ENCODE assay signal across 17 cellular contexts in genomic region chr12:40236357-40236850, GRCh38. TPM values are rescaled to one million over a fixed set of nuclear protein-coding genes. Genes with fewer than 3 reads are reported as not detected.
DNase-seq lines count a peak whose midpoint lies in the region; ATAC-seq, FAIRE-seq and TF ChIP-seq lines count a peak whose summit lies in the region.
"Had no signal": no experiment of that assay in that cellular context is flagged by ENCODE, and none has a peak within 500 bp of the region (broad histone marks: within the 10 kb centered on the region; RNA-seq: fewer than 3 reads in every experiment).

No MANE protein-coding gene starts in this region.

- no peak for FAIRE-seq in RCC 7860 (lab: Jason Lieb, UNC)
- FAIRE-seq: A204.1 had no signal

- CTCF ChIA-PET in CD8-positive, alpha-beta T cell (lab: Charles Lee): no interaction called here

- H3K27ac Mint-ChIP-seq in CD8-positive, alpha-beta T cell: peak overlapping the region; percentile 75
- H3K27ac Mint-ChIP-seq in stimulated activated memory B cell treated with anti-CD40 and anti-IgM and Interleukin-4, amounts not matched to agents 10 μg/mL and 1 μg/mL and 100 μg/mL, for 72 hours: peak overlapping the region; percentile 1
- H3K27ac Mint-ChIP-seq: CD8-positive, alpha-beta memory T cell; IgD-negative memory B cell had no signal

- H3K36me3 Mint-ChIP-seq in CD8-positive, alpha-beta T cell: no peaks in the 10 kb centered on the region
- H3K36me3 Mint-ChIP-seq in stimulated activated memory B cell treated with anti-CD40 and anti-IgM and Interleukin-4, amounts not matched to agents 10 μg/mL and 1 μg/mL and 100 μg/mL, for 72 hours: peaks cover 59% of the 10 kb centered on the region
- H3K36me3 Mint-ChIP-seq: CD8-positive, alpha-beta memory T cell had no signal

- no peak overlapping the region for H3K9ac ChIP-seq in Karpas-422 (ENCODE audit: low read length)

- no peaks in the 10 kb centered on the region for H3K9me2 ChIP-seq in Karpas-422 (replicated peaks; ENCODE audit: insufficient read depth, low read length)

- no peak overlapping the region for H3K27ac ChIP-seq in CD8-positive, alpha-beta T cell (ENCODE audit: low read depth, low read length)
- H3K27ac ChIP-seq in Karpas-422 (ENCODE audit: low read length): no peak overlapping the region
- no peak overlapping the region for H3K27ac ChIP-seq in lower lobe of right lung
- H3K27ac ChIP-seq: C4-2B had no signal

- no peaks in the 10 kb centered on the region for H3K9me3 Mint-ChIP-seq in CD8-positive, alpha-beta T cell
- no peaks in the 10 kb centered on the region for H3K9me3 Mint-ChIP-seq in stimulated activated memory B cell treated with anti-CD40 and anti-IgM and Interleukin-4, amounts not matched to agents 10 μg/mL and 1 μg/mL and 100 μg/mL, for 72 hours
- H3K9me3 Mint-ChIP-seq: CD8-positive, alpha-beta memory T cell; IgD-negative memory B cell had no signal

- H3K27me3 ChIP-seq in CD8-positive, alpha-beta T cell (ENCODE audit: insufficient read depth, low read length): no peaks in the 10 kb centered on the region
- H3K27me3 ChIP-seq in Karpas-422 (ENCODE audit: low read length) (no peaks in the 10 kb centered on the region), lower lobe of right lung (ENCODE audit: low read depth) (no peaks in the 10 kb centered on the region)
- H3K27me3 ChIP-seq: BE2C had no signal

- no peak overlapping the region for H3K4me2 ChIP-seq in Karpas-422 (ENCODE audit: low read depth, low read length, poor library complexity, severe bottlenecking)

- intact Hi-C loops in CD8-positive, alpha-beta T cell (cut with DNase I, micrococcal nuclease): no loop called here
- intact Hi-C loops in lower lobe of right lung (cut with DNase I): no loop called here

- no peak for TF ChIP-seq CTCF in CD8-positive, alpha-beta T cell (IDR thresholded peaks at IDR 0.05)
- TF ChIP-seq CTCF in lower lobe of right lung (IDR thresholded peaks at IDR 0.05): no peak

- H3K36me3 ChIP-seq in CD8-positive, alpha-beta T cell (ENCODE audit: insufficient read depth, low read length): no peaks in the 10 kb centered on the region
- H3K36me3 ChIP-seq in Karpas-422 (ENCODE audit: insufficient read depth, low read length): no peaks in the 10 kb centered on the region
- peaks cover 75% of the 10 kb centered on the region for H3K36me3 ChIP-seq in lower lobe of right lung
- H3K36me3 ChIP-seq: BE2C had no signal

- no peak overlapping the region for H2AFZ ChIP-seq in Karpas-422 (ENCODE audit: low read length)

- H3K4me1 ChIP-seq in CD8-positive, alpha-beta T cell (ENCODE audit: insufficient read depth, low read length): no peaks in the 10 kb centered on the region
- H3K4me1 ChIP-seq in Karpas-422 (ENCODE audit: low read length) (peaks cover 15% of the 10 kb centered on the region), lower lobe of right lung (peaks cover 5% of the 10 kb centered on the region)
- H3K4me1 ChIP-seq: BE2C, Caco-2 had no signal

- no peaks in the 10 kb centered on the region for H3K9me3 ChIP-seq in CD8-positive, alpha-beta T cell (ENCODE audit: low read length)
- H3K9me3 ChIP-seq in Karpas-422 (ENCODE audit: low read length) (no peaks in the 10 kb centered on the region), lower lobe of right lung (no peaks in the 10 kb centered on the region)
- H3K9me3 ChIP-seq: BE2C, Caco-2 had no signal

- no peaks in the 10 kb centered on the region for H3K27me3 Mint-ChIP-seq in CD8-positive, alpha-beta T cell (ENCODE audit: low read depth)
- H3K27me3 Mint-ChIP-seq in stimulated activated memory B cell treated with anti-CD40 and anti-IgM and Interleukin-4, amounts not matched to agents 10 μg/mL and 1 μg/mL and 100 μg/mL, for 72 hours: no peaks in the 10 kb centered on the region
- H3K27me3 Mint-ChIP-seq: IgD-negative memory B cell had no signal

- POLR2A ChIA-PET in CD8-positive, alpha-beta T cell (lab: Charles Lee): no interaction called here

- no peak for ATAC-seq in CD8-positive, alpha-beta T cell
- ATAC-seq in lower lobe of right lung (peak; percentile 28 to 32), GM19467 (IDR thresholded peaks at IDR 0.05; ENCODE audit: unreplicated experiment) (no peak)
- ATAC-seq in stimulated activated memory B cell treated with anti-CD40 and anti-IgM and Interleukin-4, amounts not matched to agents 10 μg/mL and 1 μg/mL and 100 μg/mL, for 72 hours: no peak

- H3K79me2 ChIP-seq in Karpas-422 (ENCODE audit: low read length): no peaks in the 10 kb centered on the region

- no peak overlapping the region for H3K4me3 ChIP-seq in CD8-positive, alpha-beta T cell (ENCODE audit: low read depth, low read length)
- H3K4me3 ChIP-seq in Karpas-422 (ENCODE audit: low read length) (no peak overlapping the region), lower lobe of right lung (no peak overlapping the region)

- no peak overlapping the region for H3K4me3 Mint-ChIP-seq in CD8-positive, alpha-beta T cell
- no peak overlapping the region for H3K4me3 Mint-ChIP-seq in stimulated activated memory B cell treated with anti-CD40 and anti-IgM and Interleukin-4, amounts not matched to agents 10 μg/mL and 1 μg/mL and 100 μg/mL, for 72 hours
- H3K4me3 Mint-ChIP-seq: CD8-positive, alpha-beta memory T cell; IgD-negative memory B cell had no signal

- no peak for DNase-seq in CD8-positive, alpha-beta T cell
- peak; percentile 10 for DNase-seq in Karpas-422
- no peak for DNase-seq in lower lobe of right lung
- DNase-seq in NCI-H146 treated with DMSO at 0.1 percent for 48 hours (lab: John Stamatoyannopoulos, UW; ENCODE audit: unreplicated experiment): no peak
- no peak for DNase-seq in RCC 7860 (ENCODE audit: low spot score)
- no peak for DNase-seq in activated CD8-positive, alpha-beta memory T cell treated with anti-CD3 and anti-CD28 coated beads, Interleukin-2, amount 50 U/mL, for 48 hours
- DNase-seq: BE2C; Caco-2; CD8-positive, alpha-beta memory T cell; DMS53; GF-D8; H7 had no signal

- H3K4me1 Mint-ChIP-seq in CD8-positive, alpha-beta T cell (ENCODE audit: low read depth): no peaks in the 10 kb centered on the region
- H3K4me1 Mint-ChIP-seq in stimulated activated memory B cell treated with anti-CD40 and anti-IgM and Interleukin-4, amounts not matched to agents 10 μg/mL and 1 μg/mL and 100 μg/mL, for 72 hours: peaks cover 56% of the 10 kb centered on the region
- H3K4me1 Mint-ChIP-seq: CD8-positive, alpha-beta memory T cell had no signal

- no peaks in the 10 kb centered on the region for H4K20me1 ChIP-seq in Karpas-422 (ENCODE audit: insufficient read depth, low read depth, low read length)

RNA-seq across cellular contexts. Expression of gene LRRK2, which starts 11.6 kb away (rescaled TPM):
- under 1 TPM; 0.27 to 0.33 TPM for total RNA-seq in CD8-positive, alpha-beta T cell
- total RNA-seq in Karpas-422 (2014; rRNA removed; shearing (Covaris generic); ENCODE audit: low replicate concordance): 0.07 and 0.15 TPM in 2 replicates
- total RNA-seq in lower lobe of right lung: 426 TPM

Comparison
In these comparisons a context has a peak if more than half of its experiments do, and no peak if none do; other contexts are left out.
1. ATAC-seq: peak in lower lobe of right lung (2 of 2); none in CD8-positive, alpha-beta T cell (single experiment), stimulated activated memory B cell treated with anti-CD40 and anti-IgM and Interleukin-4, amounts not matched to agents 10 μg/mL and 1 μg/mL and 100 μg/mL, for 72 hours (single experiment) and GM19467 (single experiment).
2. RNA of gene LRRK2, which starts 11.6 kb away (total RNA-seq): 426 TPM in lower lobe of right lung (single experiment); 0.27 to 0.33 TPM in CD8-positive, alpha-beta T cell and 0.07 to 0.15 TPM in Karpas-422; every median in the first group is over 100 times any median in the second.